Comparison of ENCODE assay signal across 8 cellular contexts in the genomic region with DNA sequence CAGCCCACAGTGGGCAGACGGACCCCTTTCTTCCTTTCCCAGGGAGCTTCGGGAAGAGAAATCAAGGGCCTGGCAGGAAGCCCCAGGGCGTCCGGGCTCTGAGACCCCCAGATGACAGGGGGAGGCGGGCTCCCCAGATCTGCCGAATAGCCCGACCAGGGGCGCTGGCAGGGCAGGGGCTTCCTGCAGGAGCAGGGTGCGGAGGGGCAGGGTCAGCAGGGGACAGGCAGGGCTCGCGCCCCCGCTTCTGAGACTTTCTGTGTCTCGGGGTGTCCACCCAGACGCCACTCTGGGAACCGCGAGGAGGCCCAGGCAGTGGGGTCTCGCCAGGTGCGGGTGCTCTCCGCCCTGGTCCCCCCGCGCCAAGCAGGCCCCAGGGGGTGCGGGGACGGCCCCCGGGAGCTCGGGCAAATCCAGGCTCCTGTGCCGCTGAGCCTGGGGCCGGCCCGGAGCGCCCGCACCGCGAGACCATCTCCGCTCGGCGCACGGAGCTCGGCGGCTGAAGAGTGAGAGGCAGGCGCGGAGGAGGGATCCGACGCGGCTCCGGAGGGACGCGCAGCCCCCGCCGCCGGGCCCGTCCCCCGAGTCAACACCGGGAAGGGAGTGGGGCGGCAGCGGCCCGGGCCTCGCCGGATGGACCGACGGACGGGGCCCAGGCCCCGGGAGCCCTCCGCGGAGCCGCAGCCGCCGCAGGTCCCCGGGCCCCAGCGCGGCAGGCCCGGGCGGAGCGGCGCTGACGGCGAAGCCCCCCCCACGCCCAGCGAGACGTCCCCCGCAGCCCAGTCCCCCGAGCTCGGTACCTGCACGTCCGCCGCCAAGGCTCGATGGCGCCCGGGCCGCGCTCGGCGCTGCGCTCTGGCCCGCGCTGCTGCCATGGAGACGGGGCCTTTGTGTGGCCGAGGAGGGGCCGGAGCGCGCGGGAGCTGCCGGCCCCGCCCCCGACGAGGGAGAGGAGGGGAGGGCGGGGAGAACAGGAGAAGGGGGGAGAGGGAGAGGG. TPM values are rescaled to one million over a fixed set of nuclear protein-coding genes. Genes with fewer than 3 reads are reported as not detected.
DNase-seq lines count a peak whose midpoint lies in the region; ATAC-seq and TF ChIP-seq lines count a peak whose summit lies in the region.

PLXNB2 (minus strand) TSS at position 894 of the 997 bp plus-strand sequence. CDS start 17,062 bp downstream, outside the sequence.

- peaks cover 54 to 61% of the 10 kb centered on the region in 2 donors for H3K4me1 ChIP-seq in left lung

- H3K4me3 Mint-ChIP-seq in T-helper 17 cell = peak within 1 kb of the TSS; percentile 62

- POLR2A ChIA-PET in BJ (lab: Charles Lee) = no interaction called here

- H3K9me3 ChIP-seq in T-helper 17 cell (ENCODE audit: control insufficient read depth, low read length, poor library complexity, severe bottlenecking) = no peaks in the 10 kb centered on the region
- no peaks in the 10 kb centered on the region for H3K9me3 ChIP-seq in left lung

- intact Hi-C loops in left lung (cut with DNase I) = no loop called here

- H3K4me3 ChIP-seq in BJ (ENCODE audit: low read depth, low read length) (peak within 1 kb of the TSS; percentile 98), left lung (peak within 1 kb of the TSS; percentile 85)

- H3K27me3 Mint-ChIP-seq in T-helper 17 cell = peaks cover 12% of the 10 kb centered on the region

- H3K36me3 Mint-ChIP-seq in T-helper 17 cell (ENCODE audit: low read depth) = no peaks in the 10 kb centered on the region

- no peak for TF ChIP-seq CTCF in BJ (IDR thresholded peaks at IDR 0.05; ENCODE audit: insufficient read depth, low read depth, low read length)
- TF ChIP-seq CTCF in left lung (IDR thresholded peaks at IDR 0.05) = no peak

- H3K27me3 ChIP-seq in BJ (ENCODE audit: control insufficient read depth, insufficient read depth, low read length) (no peaks in the 10 kb centered on the region), left lung (peaks cover 0 to 26% of the 10 kb centered on the region in 2 donors)

- H3K27ac ChIP-seq in left lung = peak within 1 kb of the TSS; percentile 92 to 93

- H3K36me3 ChIP-seq in BJ (ENCODE audit: control insufficient read depth, insufficient read depth, low read length) = peaks cover 18% of the 10 kb centered on the region
- no peaks in the 10 kb centered on the region for H3K36me3 ChIP-seq in left lung

- no peak within 1 kb of the TSS for H3K27ac Mint-ChIP-seq in T-helper 17 cell

- DNase-seq in BJ (ENCODE audit: low read depth) (no peak), NCI-H146 (lab: John Stamatoyannopoulos, UW) (peak; percentile 80), T-helper 17 cell (no peak), ecto neural progenitor cell (ENCODE audit: low spot score) (peak; percentile 85), left lung (peak; percentile 84 to 94)
- peak; percentile 55 for DNase-seq in stimulated activated naive CD8-positive, alpha-beta T cell treated with anti-CD3 and anti-CD28 coated beads, Interleukin-15, Interleukin-2, amounts not matched to agents 100 U/mL and 50 U/mL, for 24 hours

- CTCF ChIA-PET in BJ (lab: Yijun Ruan, JAX) = interaction anchor here (0.6 to 7.4 kb wide), 6 partner anchors 14 to 34 kb away, joined by 3 to 38 read pairs (median 17); partner anchors contain the start of gene DENND6B

- peak; percentile 46 for ATAC-seq in GM19035 (IDR thresholded peaks at IDR 0.05; ENCODE audit: unreplicated experiment)
- ATAC-seq in T-helper 17 cell = peak; percentile 39
- peak; percentile 47 for ATAC-seq in left lung
- peak; percentile 37 for ATAC-seq in stimulated activated naive CD8-positive, alpha-beta T cell treated with anti-CD3 and anti-CD28 coated beads, Interleukin-15, Interleukin-2, amounts not matched to agents 100 U/mL and 50 U/mL, for 24 hours
- no peak for ATAC-seq in GM19452 (IDR thresholded peaks at IDR 0.05; ENCODE audit: unreplicated experiment)

- peaks cover 8% of the 10 kb centered on the region for H3K4me1 Mint-ChIP-seq in T-helper 17 cell

RNA-seq across cellular contexts. Expression of gene PLXNB2, which starts in this region (rescaled TPM):
- polyA plus RNA-seq in BJ (2011; rRNA removed) = 83.7 and 143 TPM in 2 replicates
- 151 and 183 TPM in 2 replicates for polyA minus RNA-seq in BJ (2011; rRNA and poly(A)+ RNA removed)
- total RNA-seq in T-helper 17 cell = 1 to 10 TPM; 3.0 to 7.6 TPM
- 100 to 1,000 TPM; 237 to 391 TPM for total RNA-seq in left lung

Comparison
In these comparisons a context has a peak if more than half of its experiments do, and no peak if none do; other contexts are left out.
1. RNA of gene PLXNB2 (total RNA-seq): 237 to 391 TPM in left lung; 3.0 to 7.6 TPM in T-helper 17 cell; every median in the first group is over 10 times any median in the second.
2. DNase-seq: peak in NCI-H146 (single experiment), ecto neural progenitor cell (single experiment), left lung (2 of 2) and stimulated activated naive CD8-positive, alpha-beta T cell treated with anti-CD3 and anti-CD28 coated beads, Interleukin-15, Interleukin-2, amounts not matched to agents 100 U/mL and 50 U/mL, for 24 hours (single experiment); none in BJ (single experiment) and T-helper 17 cell (0 of 3).